Comparison of ENCODE assay signal across 40 cellular contexts in the genomic region with DNA sequence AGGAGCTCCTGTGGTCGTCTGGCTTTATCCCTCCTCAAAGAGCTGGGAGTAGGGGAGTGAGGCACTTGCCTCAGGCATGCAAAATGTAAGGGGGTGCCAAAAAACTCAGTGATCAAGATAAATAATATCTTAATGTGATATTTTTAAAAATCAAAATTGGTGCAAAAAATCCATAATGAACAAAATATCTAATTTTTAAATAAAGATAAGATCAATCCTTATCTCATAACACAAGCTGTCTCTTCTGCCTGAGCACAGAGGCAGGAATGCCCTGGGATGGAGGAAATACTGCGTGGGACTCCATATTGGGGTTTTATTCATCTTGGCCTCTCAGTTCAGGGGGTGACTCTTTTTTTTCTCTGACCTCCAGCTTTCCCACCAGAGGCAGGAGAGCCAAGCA.
"Had no signal": no experiment of that assay in that cellular context is flagged by ENCODE, and none has a peak within 500 bp of the region (broad histone marks: within the 10 kb centered on the region; RNA-seq: fewer than 3 reads in every experiment).

No MANE protein-coding gene starts in this region.

- H3K9me3 Mint-ChIP-seq: activated CD4-positive, alpha-beta memory T cell treated with anti-CD3 and anti-CD28 coated beads, Interleukin-2, amount 10 ng/mL, durations not matched to agents 7 days and 5 days; activated CD4-positive, alpha-beta T cell treated with anti-CD3 and anti-CD28 coated beads, Interleukin-2, amount 10 ng/mL, durations not matched to agents 7 days and 5 days; activated naive CD4-positive, alpha-beta T cell treated with anti-CD3 and anti-CD28 coated beads, Interleukin-2, amount 10 ng/mL, durations not matched to agents 7 days and 5 days; activated naive CD4-positive, alpha-beta T cell treated with anti-CD3 and anti-CD28 coated beads, Interleukin-2, amount 50 U/mL, for 24 hours; activated naive CD8-positive, alpha-beta T cell treated with anti-CD3 and anti-CD28 coated beads, Interleukin-2, amount 50 U/mL, for 24 hours; activated T-cell treated with anti-CD3 and anti-CD28 coated beads, Interleukin-2, amount 50 U/mL, for 24 hours; activated T-helper 2 cell treated with anti-CD3 and anti-CD28 coated beads, Interferon-gamma antibody, Interleukin-2, Interleukin-4, amounts not matched to agents 10 μg/mL and 5 μg/mL and 100 μg/mL, durations not matched to agents 14 hours and 24 hours and 36 hours; central memory CD8-positive, alpha-beta T cell; T-helper 1 cell treated with Interleukin-12 subunit alpha and Interleukin-12 subunit beta and Interleukin-4 antibody, amounts not matched to agents 30 μg/mL and 1 μg/mL, for 36 hours; T-helper 2 cell treated with Interferon-gamma antibody and Interleukin-4, amounts not matched to agents 5 μg/mL and 100 μg/mL, for 36 hours had no signal

- H3K4me1 ChIP-seq: ascending aorta had no signal

- H3K36me3 ChIP-seq: ascending aorta, cardiac muscle cell had no signal

- H3K4me3 Mint-ChIP-seq: activated CD4-positive, alpha-beta memory T cell treated with anti-CD3 and anti-CD28 coated beads, Interleukin-2, amount 10 ng/mL, durations not matched to agents 7 days and 5 days; activated CD4-positive, alpha-beta T cell treated with anti-CD3 and anti-CD28 coated beads for 36 hours; activated CD4-positive, alpha-beta T cell treated with anti-CD3 and anti-CD28 coated beads, Interleukin-2, amount 10 ng/mL, durations not matched to agents 7 days and 5 days; activated CD8-positive, alpha-beta memory T cell treated with anti-CD3 and anti-CD28 coated beads, Interleukin-2, amount 10 ng/mL, durations not matched to agents 7 days and 5 days; activated CD8-positive, alpha-beta T cell treated with anti-CD3 and anti-CD28 coated beads, Interleukin-2, amount 10 ng/mL, durations not matched to agents 7 days and 5 days; activated naive CD4-positive, alpha-beta T cell treated with anti-CD3 and anti-CD28 coated beads, Interleukin-2, amount 10 ng/mL, durations not matched to agents 7 days and 5 days; activated naive CD4-positive, alpha-beta T cell treated with anti-CD3 and anti-CD28 coated beads, Interleukin-2, amount 50 U/mL, for 24 hours; activated naive CD8-positive, alpha-beta T cell; activated naive CD8-positive, alpha-beta T cell treated with anti-CD3 and anti-CD28 coated beads, Interleukin-2, amount 10 ng/mL, durations not matched to agents 7 days and 5 days; activated naive CD8-positive, alpha-beta T cell treated with anti-CD3 and anti-CD28 coated beads, Interleukin-2, amount 50 U/mL, for 24 hours; activated T-cell treated with anti-CD3 and anti-CD28 coated beads, Interleukin-2, amount 50 U/mL, for 24 hours; brain; central memory CD8-positive, alpha-beta T cell; T-helper 1 cell treated with Interleukin-12 subunit alpha and Interleukin-12 subunit beta and Interleukin-4 antibody, amounts not matched to agents 30 μg/mL and 1 μg/mL, for 36 hours; T-helper 2 cell treated with Interferon-gamma antibody and Interleukin-4, amounts not matched to agents 5 μg/mL and 100 μg/mL, for 36 hours; WTC11 had no signal

- H3K36me3 Mint-ChIP-seq: activated CD8-positive, alpha-beta memory T cell treated with anti-CD3 and anti-CD28 coated beads, Interleukin-2, amount 10 ng/mL, durations not matched to agents 7 days and 5 days; activated naive CD4-positive, alpha-beta T cell treated with anti-CD3 and anti-CD28 coated beads, Interleukin-2, amount 10 ng/mL, durations not matched to agents 7 days and 5 days; activated naive CD4-positive, alpha-beta T cell treated with anti-CD3 and anti-CD28 coated beads, Interleukin-2, amount 50 U/mL, for 24 hours; activated naive CD8-positive, alpha-beta T cell; activated naive CD8-positive, alpha-beta T cell treated with anti-CD3 and anti-CD28 coated beads, Interleukin-2, amount 10 ng/mL, durations not matched to agents 7 days and 5 days; brain; WTC11 had no signal

- H3K4me1 Mint-ChIP-seq: activated CD4-positive, alpha-beta memory T cell treated with anti-CD3 and anti-CD28 coated beads, Interleukin-2, amount 10 ng/mL, durations not matched to agents 7 days and 5 days; activated CD8-positive, alpha-beta memory T cell treated with anti-CD3 and anti-CD28 coated beads, Interleukin-2, amount 10 ng/mL, durations not matched to agents 7 days and 5 days; activated naive CD4-positive, alpha-beta T cell treated with anti-CD3 and anti-CD28 coated beads, Interleukin-2, amount 50 U/mL, for 24 hours; activated naive CD8-positive, alpha-beta T cell treated with anti-CD3 and anti-CD28 coated beads, Interleukin-2, amount 50 U/mL, for 24 hours; central memory CD8-positive, alpha-beta T cell had no signal

- H3K27ac ChIP-seq: ascending aorta, cardiac muscle cell, VCaP had no signal

- H3K27ac Mint-ChIP-seq: activated CD4-positive, alpha-beta memory T cell treated with anti-CD3 and anti-CD28 coated beads, Interleukin-2, amount 10 ng/mL, durations not matched to agents 7 days and 5 days; activated CD4-positive, alpha-beta T cell treated with anti-CD3 and anti-CD28 coated beads for 36 hours; activated CD4-positive, alpha-beta T cell treated with anti-CD3 and anti-CD28 coated beads, Interleukin-2, amount 10 ng/mL, durations not matched to agents 7 days and 5 days; activated CD8-positive, alpha-beta memory T cell treated with anti-CD3 and anti-CD28 coated beads, Interleukin-2, amount 10 ng/mL, durations not matched to agents 7 days and 5 days; activated CD8-positive, alpha-beta T cell treated with anti-CD3 and anti-CD28 coated beads, Interleukin-2, amount 10 ng/mL, durations not matched to agents 7 days and 5 days; activated naive CD4-positive, alpha-beta T cell treated with anti-CD3 and anti-CD28 coated beads, Interleukin-2, amount 10 ng/mL, durations not matched to agents 7 days and 5 days; activated naive CD4-positive, alpha-beta T cell treated with anti-CD3 and anti-CD28 coated beads, Interleukin-2, amount 50 U/mL, for 24 hours; activated naive CD8-positive, alpha-beta T cell; activated naive CD8-positive, alpha-beta T cell treated with anti-CD3 and anti-CD28 coated beads, Interleukin-2, amount 10 ng/mL, durations not matched to agents 7 days and 5 days; activated naive CD8-positive, alpha-beta T cell treated with anti-CD3 and anti-CD28 coated beads, Interleukin-2, amount 50 U/mL, for 24 hours; activated T-cell treated with anti-CD3 and anti-CD28 coated beads, Interleukin-2, amount 50 U/mL, for 24 hours; activated T-helper 2 cell treated with anti-CD3 and anti-CD28 coated beads, Interferon-gamma antibody, Interleukin-2, Interleukin-4, amounts not matched to agents 10 μg/mL and 5 μg/mL and 100 μg/mL, durations not matched to agents 14 hours and 24 hours and 36 hours; T-helper 1 cell treated with Interleukin-12 subunit alpha and Interleukin-12 subunit beta and Interleukin-4 antibody, amounts not matched to agents 30 μg/mL and 1 μg/mL, for 36 hours; T-helper 2 cell treated with Interferon-gamma antibody and Interleukin-4, amounts not matched to agents 5 μg/mL and 100 μg/mL, for 36 hours; WTC11 had no signal

- H3K4me3 ChIP-seq: ascending aorta, cardiac muscle cell had no signal

- FAIRE-seq: bronchial epithelial cell, TTC549 had no signal

- DNase-seq: activated CD4-positive, alpha-beta memory T cell treated with anti-CD3 and anti-CD28 coated beads, Interleukin-2, amount 10 ng/mL, durations not matched to agents 7 days and 5 days; activated CD4-positive, alpha-beta T cell treated with anti-CD3 and anti-CD28 coated beads for 1 hour; activated CD4-positive, alpha-beta T cell treated with anti-CD3 and anti-CD28 coated beads for 36 hours; activated CD4-positive, alpha-beta T cell treated with anti-CD3 and anti-CD28 coated beads for 48 hours; activated CD4-positive, alpha-beta T cell treated with anti-CD3 and anti-CD28 coated beads, Interleukin-2, amount 10 ng/mL, durations not matched to agents 7 days and 5 days; activated CD4-positive, alpha-beta T cell treated with anti-CD3 and anti-CD28 coated beads, Interleukin-2, amount 50 U/mL, for 48 hours; activated CD4-positive, CD25-positive, alpha-beta regulatory T cell; activated CD8-positive, alpha-beta memory T cell treated with anti-CD3 and anti-CD28 coated beads for 24 hours; activated CD8-positive, alpha-beta memory T cell treated with anti-CD3 and anti-CD28 coated beads, Interleukin-2, amount 10 ng/mL, durations not matched to agents 7 days and 5 days; activated CD8-positive, alpha-beta memory T cell treated with anti-CD3 and anti-CD28 coated beads, Interleukin-2, amount 50 U/mL, for 48 hours; activated CD8-positive, alpha-beta T cell treated with anti-CD3 and anti-CD28 coated beads, Interleukin-2, amount 10 ng/mL, durations not matched to agents 7 days and 5 days; activated effector memory CD4-positive, alpha-beta T cell treated with Interleukin-2 at 50 U/mL for 16 hours; activated gamma-delta T cell; activated naive CD4-positive, alpha-beta T cell treated with anti-CD3 and anti-CD28 coated beads, Interleukin-2, amount 10 ng/mL, durations not matched to agents 7 days and 5 days; activated naive CD4-positive, alpha-beta T cell treated with Interleukin-2 at 50 U/mL for 16 hours; activated naive CD8-positive, alpha-beta T cell treated with anti-CD3 and anti-CD28 coated beads, Interleukin-2, amount 10 ng/mL, durations not matched to agents 7 days and 5 days; activated naive CD8-positive, alpha-beta T cell treated with anti-CD3 and anti-CD28 coated beads, Interleukin-2, amount 50 U/mL, for 24 hours; activated T-cell treated with anti-CD3 and anti-CD28 coated beads, Interleukin-2, amount 50 U/mL, for 24 hours; activated T-cell treated with anti-CD3 and anti-CD28 coated beads, Interleukin-2, amount 50 U/mL, for 48 hours; amygdala; anterior cingulate cortex; caudate nucleus; cerebellar nuclear complex; T-helper 1 cell; T-helper 2 cell; T-helper 9 cell had no signal

- H3K9me3 ChIP-seq: ascending aorta had no signal

- ATAC-seq: activated CD4-positive, alpha-beta T cell treated with anti-CD3 and anti-CD28 coated beads for 36 hours; activated CD4-positive, CD25-positive, alpha-beta regulatory T cell treated with anti-CD3 and anti-CD28 coated beads, Interleukin-2, amount 50 U/mL, for 24 hours; activated CD8-positive, alpha-beta memory T cell treated with anti-CD3 and anti-CD28 coated beads, Interleukin-2, amount 10 ng/mL, durations not matched to agents 7 days and 5 days; activated CD8-positive, alpha-beta T cell treated with anti-CD3 and anti-CD28 coated beads, Interleukin-2, amount 10 ng/mL, durations not matched to agents 7 days and 5 days; activated naive CD8-positive, alpha-beta T cell treated with anti-CD3 and anti-CD28 coated beads, Interleukin-2, amount 50 U/mL, for 24 hours; WTC11 had no signal

- H3K27me3 ChIP-seq: ascending aorta had no signal
